Comparison of ENCODE assay signal across 1 cellular context in genomic region chr19:19171821-19172532, GRCh38.
TF ChIP-seq lines count a peak whose summit lies in the region.

No MANE protein-coding gene starts in this region.

TF ChIP-seq in K562, 482 proteins besides CTCF, POLR2A, EP300 and RAD21 (continues in another document):
- no peak for TF ChIP-seq ZNF282 (CRISPR knock-in tag; IDR thresholded peaks at IDR 0.05)
- TF ChIP-seq ZBED1 (IDR thresholded peaks at IDR 0.05), result no peak
- no peak for TF ChIP-seq ELK3 (CRISPR knock-in tag; IDR thresholded peaks at IDR 0.05)
- no peak; a peak in 1 of 4 replicates for TF ChIP-seq ARNT (IDR thresholded peaks at IDR 0.05)
- no peak for TF ChIP-seq HMG20A (CRISPR knock-in tag; conservative IDR thresholded peaks at IDR 0.05)
- TF ChIP-seq KLF16 (IDR thresholded peaks at IDR 0.05), result no peak
- no peak for TF ChIP-seq ZKSCAN8 (CRISPR knock-in tag; IDR thresholded peaks at IDR 0.05)
- no peak for TF ChIP-seq ZC3H11A (IDR thresholded peaks at IDR 0.05; ENCODE audit: low read depth, low read length)
- no peak for TF ChIP-seq RFX5 (IDR thresholded peaks at IDR 0.05; ENCODE audit: low read depth, low read length)
- no peak; the same call in 1 of the 2 replicates for TF ChIP-seq FOXP4 (CRISPR knock-in tag; IDR thresholded peaks at IDR 0.05; ENCODE audit: borderline replicate concordance)
- TF ChIP-seq ZNF318 (IDR thresholded peaks at IDR 0.05; ENCODE audit: borderline replicate concordance in 1 of 2, low read depth in 1 of 2), result no peak
- no peak for TF ChIP-seq LARP7 (IDR thresholded peaks at IDR 0.05)
- TF ChIP-seq ZNF3 (CRISPR knock-in tag; IDR thresholded peaks at IDR 0.05), result no peak
- TF ChIP-seq PML (IDR thresholded peaks at IDR 0.05; ENCODE audit: low read length), result no peak
- TF ChIP-seq UBTF (IDR thresholded peaks at IDR 0.05; ENCODE audit: borderline replicate concordance in 1 of 2, low read depth in 2 of 2, low read length in 2 of 2), result no peak
- TF ChIP-seq ZNF280A (IDR thresholded peaks at IDR 0.05; ENCODE audit: low read depth, partially characterized antibody), result no peak
- no peak for TF ChIP-seq TRIM25 (IDR thresholded peaks at IDR 0.05; ENCODE audit: borderline replicate concordance)
- no peak for TF ChIP-seq ZNF12 (CRISPR knock-in tag; IDR thresholded peaks at IDR 0.05)
- TF ChIP-seq PURB (CRISPR knock-in tag; IDR thresholded peaks at IDR 0.05; ENCODE audit: low read depth), result no peak
- TF ChIP-seq ZSCAN29 (IDR thresholded peaks at IDR 0.05), result no peak
- no peak for TF ChIP-seq SAFB2 (IDR thresholded peaks at IDR 0.05; ENCODE audit: borderline replicate concordance, low read depth, low read length, severe bottlenecking)
- peak; percentile 56; the same call in 1 of the 2 replicates for TF ChIP-seq FOXJ2 (tag; IDR thresholded peaks at IDR 0.05)
- TF ChIP-seq ZKSCAN3 (CRISPR knock-in tag; IDR thresholded peaks at IDR 0.05), result no peak
- no peak for TF ChIP-seq TRIM28 (IDR thresholded peaks at IDR 0.05)
- no peak for TF ChIP-seq MAFK (IDR thresholded peaks at IDR 0.05; ENCODE audit: low read length)
- no peak for TF ChIP-seq TARDBP (IDR thresholded peaks at IDR 0.05)
- peak; percentile 98 for TF ChIP-seq RBM25 (IDR thresholded peaks at IDR 0.05; ENCODE audit: low read depth, low read length, severe bottlenecking)
- no peak for TF ChIP-seq BRD4 (IDR thresholded peaks at IDR 0.05)
- no peak for TF ChIP-seq ZNF347 (CRISPR knock-in tag; IDR thresholded peaks at IDR 0.05; ENCODE audit: low read depth)
- TF ChIP-seq CHD4 (IDR thresholded peaks at IDR 0.05; ENCODE audit: insufficient read depth, insufficient replicate concordance, low read depth, low read length, poor library complexity, severe bottlenecking), result peak; percentile 87
- no peak for TF ChIP-seq POLR2H (tag; IDR thresholded peaks at IDR 0.05; ENCODE audit: low read depth)
- TF ChIP-seq ARID1B (IDR thresholded peaks at IDR 0.05), result peak; percentile 43; the same call in 1 of the 2 replicates
- TF ChIP-seq MXD1 (CRISPR knock-in tag; IDR thresholded peaks at IDR 0.05; ENCODE audit: borderline replicate concordance, poor library complexity, severe bottlenecking), result no peak
- TF ChIP-seq KAT7 (CRISPR knock-in tag; IDR thresholded peaks at IDR 0.05; ENCODE audit: borderline replicate concordance), result no peak
- no peak for TF ChIP-seq BRF1 (IDR thresholded peaks at IDR 0.05; ENCODE audit: borderline replicate concordance, extremely low read depth, insufficient read length)
- no peak for TF ChIP-seq PATZ1 (CRISPR knock-in tag; IDR thresholded peaks at IDR 0.05; ENCODE audit: borderline replicate concordance)
- TF ChIP-seq MCM2 (IDR thresholded peaks at IDR 0.05; ENCODE audit: low read depth), result no peak
- TF ChIP-seq ATF4 (CRISPR knock-in tag; IDR thresholded peaks at IDR 0.05), result peak; percentile 67; the same call in 1 of the 2 replicates
- peak; percentile 77 for TF ChIP-seq JUND (IDR thresholded peaks at IDR 0.05; ENCODE audit: borderline replicate concordance, low read depth, low read length)
- no peak; the same call in 2 of the 3 replicates for TF ChIP-seq JUND (tag; IDR thresholded peaks at IDR 0.05; ENCODE audit: borderline replicate concordance, low read depth, low read length)
- no peak for TF ChIP-seq MECOM (CRISPR knock-in tag; IDR thresholded peaks at IDR 0.05)
